Comparison of ENCODE assay signal across 9 cellular contexts in genomic region chr3:18389108-18389733, GRCh38. TPM values are rescaled to one million over a fixed set of nuclear protein-coding genes. Genes with fewer than 3 reads are reported as not detected.
DNase-seq lines count a peak whose midpoint lies in the region; ATAC-seq and TF ChIP-seq lines count a peak whose summit lies in the region.
"Had no signal": no experiment of that assay in that cellular context is flagged by ENCODE, and none has a peak within 500 bp of the region (broad histone marks: within the 10 kb centered on the region; RNA-seq: fewer than 3 reads in every experiment).

No MANE protein-coding gene starts in this region.

- H3K27me3 Mint-ChIP-seq in CD4-positive, CD25-positive, alpha-beta regulatory T cell, result no peaks in the 10 kb centered on the region

- peak overlapping the region in 1 of 4 donors; percentile 43 for H3K4me3 Mint-ChIP-seq in CD4-positive, CD25-positive, alpha-beta regulatory T cell

- H3K27me3 ChIP-seq in CD4-positive, CD25-positive, alpha-beta regulatory T cell (ENCODE audit: control insufficient read depth, insufficient read depth, low read length), result no peaks in the 10 kb centered on the region

- peak in 1 of 2 donors; percentile 44 for ATAC-seq in CD4-positive, CD25-positive, alpha-beta regulatory T cell (ENCODE audit: low read depth in 2 of 2)
- no peak for ATAC-seq in GM21825 (IDR thresholded peaks at IDR 0.05; ENCODE audit: unreplicated experiment)

- in situ Hi-C loops in GM13977 (cut with MboI; ENCODE audit: low pct_unique_long_range_greater_than_20kb, low sequenced_read_pairs, unreplicated experiment), result no loop called here

- peak in 2 of 3 donors; percentile 50 to 64 for DNase-seq in CD4-positive, CD25-positive, alpha-beta regulatory T cell
- DNase-seq in GM13977 (ENCODE audit: low spot score), result peak; percentile 7
- peak; percentile 61 for DNase-seq in OCI-M1 (lab: John Stamatoyannopoulos, UW)
- DNase-seq in epithelial cell of proximal tubule (ENCODE audit: low read depth), result no peak
- peak; percentile 26 for DNase-seq in renal cortical epithelial cell (ENCODE audit: low read depth)
- DNase-seq in DMS153 treated with DMSO at 0.1 percent for 48 hours (lab: John Stamatoyannopoulos, UW; ENCODE audit: unreplicated experiment), result no peak
- DNase-seq in GOT3 (lab: John Stamatoyannopoulos, UW), result no peak

- no peak overlapping the region for H3K4me3 ChIP-seq in CD4-positive, CD25-positive, alpha-beta regulatory T cell (ENCODE audit: low read depth, low read length)
- no peak overlapping the region for H3K4me3 ChIP-seq in epithelial cell of proximal tubule (ENCODE audit: low read depth, low read length)
- H3K4me3 ChIP-seq: skin epidermis had no signal

- peaks cover 12% of the 10 kb centered on the region for H3K36me3 ChIP-seq in CD4-positive, CD25-positive, alpha-beta regulatory T cell (ENCODE audit: control insufficient read depth, insufficient read depth, low read length)

- H3K9me3 Mint-ChIP-seq in CD4-positive, CD25-positive, alpha-beta regulatory T cell, result no peaks in the 10 kb centered on the region

- no peaks in the 10 kb centered on the region for H3K9me3 ChIP-seq in CD4-positive, CD25-positive, alpha-beta regulatory T cell (ENCODE audit: control insufficient read depth in 2 of 2, low read length in 2 of 2)

- H3K27ac ChIP-seq in CD4-positive, CD25-positive, alpha-beta regulatory T cell (ENCODE audit: insufficient read depth, low read length, poor library complexity, severe bottlenecking), result no peak overlapping the region
- H3K27ac ChIP-seq: skin epidermis had no signal

- H3K4me1 Mint-ChIP-seq in CD4-positive, CD25-positive, alpha-beta regulatory T cell, result peaks cover 0 to 63% (median 21%) of the 10 kb centered on the region in 4 donors

- H3K4me1 ChIP-seq in CD4-positive, CD25-positive, alpha-beta regulatory T cell (ENCODE audit: control insufficient read depth, insufficient read depth, low read length, poor library complexity, severe bottlenecking), result no peaks in the 10 kb centered on the region

- peak; percentile 35 for TF ChIP-seq CTCF in GM13977 (IDR thresholded peaks at IDR 0.05; ENCODE audit: extremely low read depth, insufficient read depth, missing control alignments)
- TF ChIP-seq CTCF in epithelial cell of proximal tubule (conservative IDR thresholded peaks at IDR 0.05; ENCODE audit: low read depth, low read length), result peak; percentile 69

- no peak overlapping the region for H3K27ac Mint-ChIP-seq in CD4-positive, CD25-positive, alpha-beta regulatory T cell

- H3K36me3 Mint-ChIP-seq in CD4-positive, CD25-positive, alpha-beta regulatory T cell, result peaks cover 25% of the 10 kb centered on the region

RNA-seq across cellular contexts. Expression of gene SATB1, which starts 35.9 kb away (rescaled TPM):
- 121 TPM for total RNA-seq in CD4-positive, CD25-positive, alpha-beta regulatory T cell
- 10 to 100 TPM; 31.8 to 75.9 (median 52.8) TPM for polyA plus RNA-seq in CD4-positive, CD25-positive, alpha-beta regulatory T cell
- total RNA-seq in epithelial cell of proximal tubule (1.3 and 2.0 TPM in 2 replicates), renal cortical epithelial cell (7.8 and 36.4 TPM in 2 replicates)

Comparison
In these comparisons a context has a peak if more than half of its experiments do, and no peak if none do; other contexts are left out.
1. DNase-seq: peak in CD4-positive, CD25-positive, alpha-beta regulatory T cell (2 of 3), GM13977 (single experiment), OCI-M1 (single experiment) and renal cortical epithelial cell (single experiment); none in epithelial cell of proximal tubule (single experiment), DMS153 treated with DMSO at 0.1 percent for 48 hours (single experiment) and GOT3 (single experiment).